8 cellular contexts compared by ENCODE assay signal in the genomic region with DNA sequence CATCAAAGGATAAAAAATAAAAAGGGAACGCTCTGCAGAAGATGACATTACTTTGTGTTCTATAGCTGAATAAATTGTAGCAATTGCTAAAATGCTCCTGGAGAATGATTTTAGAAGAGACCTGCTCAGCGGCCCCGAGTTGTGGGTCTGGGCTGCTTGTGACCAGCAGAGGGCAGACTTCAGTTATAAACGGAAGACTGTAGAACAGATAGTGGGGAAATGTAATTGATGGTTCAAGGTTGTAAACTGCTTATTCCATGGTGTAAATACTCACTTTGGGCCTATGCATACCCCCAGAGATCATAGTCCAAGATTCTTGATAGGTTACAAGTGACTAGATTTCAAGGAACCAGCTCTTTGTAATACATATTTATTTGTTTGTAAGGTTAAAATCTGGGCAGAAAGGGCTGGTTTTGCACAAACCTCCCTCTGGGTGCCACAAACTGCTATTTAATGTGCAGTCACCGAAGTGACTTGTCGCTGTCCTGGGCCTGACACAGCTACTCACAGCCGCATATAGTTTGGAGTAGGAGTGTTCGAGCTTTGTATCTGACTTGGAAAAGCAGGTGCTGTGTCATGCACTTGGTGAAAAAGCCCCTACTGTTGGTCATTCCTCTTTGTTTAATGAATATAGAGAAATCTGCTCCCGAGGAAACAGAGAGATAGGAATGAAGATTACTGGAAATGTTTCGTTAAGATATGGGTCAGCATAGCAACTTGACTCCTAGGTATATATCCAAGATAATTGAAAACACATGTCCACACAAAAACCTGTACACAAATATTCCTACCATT. TPM values are rescaled to one million over a fixed set of nuclear protein-coding genes. Genes with fewer than 3 reads are reported as not detected.
DNase-seq lines count a peak whose midpoint lies in the region; ATAC-seq and TF ChIP-seq lines count a peak whose summit lies in the region.

No MANE protein-coding gene starts in this region.

- H3K4me1 Mint-ChIP-seq in CD8-positive, alpha-beta memory T cell = peaks cover 9 to 19% (median 18%) of the 10 kb centered on the region in 3 donors
- peaks cover 57% of the 10 kb centered on the region for H3K4me1 Mint-ChIP-seq in nephron progenitor cell

- no peaks in the 10 kb centered on the region for H3K9me2 ChIP-seq in OCI-LY7 (ENCODE audit: insufficient read depth, low read length)

- H3K36me3 Mint-ChIP-seq in CD8-positive, alpha-beta memory T cell = no peaks in the 10 kb centered on the region
- no peaks in the 10 kb centered on the region for H3K36me3 Mint-ChIP-seq in nephron progenitor cell (ENCODE audit: low read depth)

- no peak overlapping the region for H3K4me2 ChIP-seq in OCI-LY7 (ENCODE audit: low read length)

- no peaks in the 10 kb centered on the region for H3K9me3 ChIP-seq in CD8-positive, alpha-beta memory T cell (ENCODE audit: low read length)
- H3K9me3 ChIP-seq in OCI-LY7 (ENCODE audit: low read length) = no peaks in the 10 kb centered on the region
- no peaks in the 10 kb centered on the region for H3K9me3 ChIP-seq in esophagus squamous epithelium
- H3K9me3 ChIP-seq in stomach = no peaks in the 10 kb centered on the region

- no peak overlapping the region for H2AFZ ChIP-seq in OCI-LY7 (ENCODE audit: low read length)

- peaks cover 10% of the 10 kb centered on the region for H3K27me3 ChIP-seq in CD8-positive, alpha-beta memory T cell (ENCODE audit: insufficient read depth, low read length, poor library complexity, severe bottlenecking)
- no peaks in the 10 kb centered on the region for H3K27me3 ChIP-seq in esophagus squamous epithelium
- H3K27me3 ChIP-seq in stomach = no peaks in the 10 kb centered on the region

- intact Hi-C loops in OCI-LY7 (cut with micrococcal nuclease; ENCODE audit: unreplicated experiment) (loop anchor here (1.0 kb wide), 1 partner anchor 234 kb away; no protein-coding TSS in a partner anchor), esophagus squamous epithelium (cut with DNase I) (loop anchor here (2.0 kb wide), 1 partner anchor 233 kb away; no protein-coding TSS in a partner anchor), stomach (cut with DNase I; ENCODE audit: low total_unique reads) (loop anchor here (5.0 kb wide), 1 partner anchor 236 kb away; no protein-coding TSS in a partner anchor)

- TF ChIP-seq EP300 in stomach (IDR thresholded peaks at IDR 0.05) = no peak

- peaks cover 8% of the 10 kb centered on the region for H3K4me1 ChIP-seq in CD8-positive, alpha-beta memory T cell (ENCODE audit: insufficient read depth, low read length)
- H3K4me1 ChIP-seq in OCI-LY7 (ENCODE audit: insufficient read depth, low read length, poor library complexity, severe bottlenecking) (peaks cover 3% of the 10 kb centered on the region), esophagus squamous epithelium (peaks cover 7 to 35% (median 16%) of the 10 kb centered on the region in 3 donors), stomach (peaks cover 9 to 33% (median 20%) of the 10 kb centered on the region in 4 donors)

- no TSS peak for BruUV-seq in OCI-LY7 (replicated peaks; lab: Mats Ljungman, UMichigan)

- WGBS in esophagus squamous epithelium, 2 donors = 29 to 34% methylated on average over 10 of the region's 10 CpGs
- 29 to 38% (median 34%) methylated on average over 10 of the region's 10 CpGs for WGBS in stomach, 5 donors

- no peaks in the 10 kb centered on the region for H3K79me2 ChIP-seq in OCI-LY7 (ENCODE audit: insufficient read depth, low read depth, low read length)

- H3K4me3 ChIP-seq in CD8-positive, alpha-beta memory T cell (ENCODE audit: low read length) = no peak overlapping the region
- H3K4me3 ChIP-seq in OCI-LY7 (ENCODE audit: low read depth, low read length, poor library complexity, severe bottlenecking) (no peak overlapping the region), esophagus squamous epithelium (no peak overlapping the region), stomach (no peak overlapping the region)

- peak overlapping the region in 1 of 7 donors; percentile 21 for H3K4me3 Mint-ChIP-seq in CD8-positive, alpha-beta memory T cell
- peak overlapping the region; percentile 39 for H3K4me3 Mint-ChIP-seq in nephron progenitor cell

- POLR2A ChIA-PET in CD8-positive, alpha-beta memory T cell (lab: Charles Lee) = no interaction called here
- POLR2A ChIA-PET in OCI-LY7 (lab: Charles Lee) = interaction anchor here (1.1 kb wide), 2 partner anchors 34 to 575 kb away, joined by 3 to 5 read pairs; a partner anchor contains a TSS

- no peaks in the 10 kb centered on the region for H3K9me3 Mint-ChIP-seq in CD8-positive, alpha-beta memory T cell
- no peaks in the 10 kb centered on the region for H3K9me3 Mint-ChIP-seq in nephron progenitor cell

- peak overlapping the region in 3 of 8 donors; percentile 33 to 76 (median 36) for H3K27ac Mint-ChIP-seq in CD8-positive, alpha-beta memory T cell
- H3K27ac Mint-ChIP-seq in nephron progenitor cell = peak overlapping the region; percentile 26

- no peaks in the 10 kb centered on the region for H3K36me3 ChIP-seq in CD8-positive, alpha-beta memory T cell (ENCODE audit: insufficient read depth, low read length)
- H3K36me3 ChIP-seq in OCI-LY7 (ENCODE audit: insufficient read depth, low read length) = no peaks in the 10 kb centered on the region
- no peaks in the 10 kb centered on the region for H3K36me3 ChIP-seq in esophagus squamous epithelium
- H3K36me3 ChIP-seq in stomach = no peaks in the 10 kb centered on the region

- peaks cover 9 to 15% of the 10 kb centered on the region in 2 donors for H3K27me3 Mint-ChIP-seq in CD8-positive, alpha-beta memory T cell
- no peaks in the 10 kb centered on the region for H3K27me3 Mint-ChIP-seq in nephron progenitor cell (ENCODE audit: low read depth, poor library complexity)

- no peak overlapping the region for H3K27ac ChIP-seq in CD8-positive, alpha-beta memory T cell (ENCODE audit: low read depth, low read length)
- H3K27ac ChIP-seq in OCI-LY7 (ENCODE audit: low read depth, low read length, poor library complexity, severe bottlenecking) (no peak overlapping the region), esophagus squamous epithelium (peak overlapping the region in 1 of 4 donors; percentile 10), stomach (no peak overlapping the region)

- peak; percentile 44 to 81 (median 51) for DNase-seq in CD8-positive, alpha-beta memory T cell
- DNase-seq in HuH-7 (ENCODE audit: low spot score) (peak; percentile 46), OCI-LY7 (ENCODE audit: low spot score) (peak; percentile 68), activated T-cell treated with anti-CD3 and anti-CD28 coated beads for 24 hours (ENCODE audit: low read depth) (peak; percentile 51), esophagus squamous epithelium (lab: John Stamatoyannopoulos, UW) (no peak), nephron progenitor cell (peak; percentile 75), stomach (peak; percentile 79)

- TF ChIP-seq POLR2A in esophagus squamous epithelium (IDR thresholded peaks at IDR 0.05) (no peak), stomach (IDR thresholded peaks at IDR 0.05) (no peak)

- TF ChIP-seq CTCF in OCI-LY7 (conservative IDR thresholded peaks at IDR 0.05; ENCODE audit: low read length) (peak; percentile 99), esophagus squamous epithelium (IDR thresholded peaks at IDR 0.05) (peak; percentile 61 to 89 (median 81)), nephron progenitor cell (IDR thresholded peaks at IDR 0.05) (peak; percentile 85), stomach (IDR thresholded peaks at IDR 0.05) (peak in 5 of 7 experiments; percentile 15 to 88 (median 78))

- CTCF ChIA-PET in CD8-positive, alpha-beta memory T cell (lab: Charles Lee) = interaction anchor here (0.7 to 14.4 kb wide), 18 partner anchors 10 to 664 kb away, joined by 3 to 186 read pairs (median 3); a partner anchor contains a TSS
- CTCF ChIA-PET in OCI-LY7 (lab: Charles Lee; ENCODE audit: unreplicated experiment) = interaction anchor here (1.6 kb wide), 1 partner anchor 143 kb away, joined by 3 read pairs; no protein-coding TSS in a partner anchor

- no peaks in the 10 kb centered on the region for H4K20me1 ChIP-seq in OCI-LY7 (ENCODE audit: insufficient read depth, low read length)

- peak; percentile 53 for ATAC-seq in GM19455 (IDR thresholded peaks at IDR 0.05; ENCODE audit: unreplicated experiment)

RNA-seq across cellular contexts. Expression of a gene that starts 34.7 kb away (rescaled TPM):
- total RNA-seq in CD8-positive, alpha-beta memory T cell = 100 to 1,000 TPM; 102 to 103 TPM
- polyA plus RNA-seq in CD8-positive, alpha-beta memory T cell = 263 TPM
- 77.3 and 130 TPM in 2 replicates for total RNA-seq in OCI-LY7 (2014; rRNA removed; shearing (Covaris generic))
- total RNA-seq in OCI-LY7 (2022) = 145 and 149 TPM in 2 replicates
- total RNA-seq in esophagus squamous epithelium = 100 to 1,000 TPM in 3 of 4 donors, 10 to 100 TPM in 1; 81.4 to 197 (median 119) TPM
- 100 to 1,000 TPM in 1 of 5 donors, 10 to 100 TPM in 4; 18.7 to 128 (median 89.8) TPM for total RNA-seq in stomach
- 100 to 1,000 TPM; 190 to 343 (median 303) TPM for polyA plus RNA-seq in stomach
